8 cellular contexts compared by ENCODE assay signal in genomic region chr2:64609229-64609994, GRCh38. TPM values are rescaled to one million over a fixed set of nuclear protein-coding genes. Genes with fewer than 3 reads are reported as not detected.
DNase-seq lines count a peak whose midpoint lies in the region; ATAC-seq and TF ChIP-seq lines count a peak whose summit lies in the region.

No MANE protein-coding gene starts in this region.

- peak overlapping the region; percentile 59 for H3K4me3 Mint-ChIP-seq in Calu3 (ENCODE audit: low read depth, unreplicated experiment)

- CTCF ChIA-PET in Calu3 (lab: Charles Lee), result interaction anchor here (0.6 to 0.8 kb wide), 2 partner anchors 35 to 255 kb away, joined by 3 to 8 read pairs; no protein-coding TSS in a partner anchor

- intact Hi-C loops in Calu3 (cut with micrococcal nuclease; ENCODE audit: unreplicated experiment), result no loop called here

- peak; percentile 41 for ATAC-seq in GM21381 (IDR thresholded peaks at IDR 0.05; ENCODE audit: unreplicated experiment)

- TF ChIP-seq POLR2A in erythroblast (IDR thresholded peaks at IDR 0.05; ENCODE audit: low read length), result peak; percentile 60

- DNase-seq in Calu3, result peak; percentile 78
- DNase-seq in M059J (ENCODE audit: low read depth), result peak; percentile 29
- peak; percentile 24 to 43 for DNase-seq in activated CD8-positive, alpha-beta memory T cell treated with anti-CD3 and anti-CD28 coated beads for 4 hours (ENCODE audit: low read depth in 2 of 2)
- peak; percentile 83 to 90 for DNase-seq in erythroblast (lab: John Stamatoyannopoulos, UW)
- DNase-seq in mucosa of gallbladder (ENCODE audit: low spot score), result peak; percentile 51
- peak; percentile 34 to 78 (median 56) for DNase-seq in stimulated activated naive CD4-positive, alpha-beta T cell (lab: John Stamatoyannopoulos, UW)
- no peak for DNase-seq in putamen (ENCODE audit: low spot score)

- H3K27me3 Mint-ChIP-seq in Calu3 (ENCODE audit: unreplicated experiment), result no peaks in the 10 kb centered on the region

- peaks cover 22% of the 10 kb centered on the region for H3K36me3 Mint-ChIP-seq in Calu3 (ENCODE audit: insufficient read depth, unreplicated experiment)

- peak; percentile 23 for TF ChIP-seq CTCF in Calu3 (IDR thresholded peaks at IDR 0.05; ENCODE audit: unreplicated experiment)

- H3K4me1 Mint-ChIP-seq in Calu3 (ENCODE audit: low read depth, unreplicated experiment), result peaks cover 32% of the 10 kb centered on the region

- peaks cover 4% of the 10 kb centered on the region for H3K9me3 Mint-ChIP-seq in Calu3 (ENCODE audit: low read depth, unreplicated experiment)

- no peak overlapping the region for H3K27ac Mint-ChIP-seq in Calu3 (ENCODE audit: unreplicated experiment)

- no TSS peak for BruUV-seq in Calu3 (replicated peaks; lab: Mats Ljungman, UMichigan)

RNA-seq across cellular contexts. Expression of gene SERTAD2, which starts 44.3 kb away (rescaled TPM):
- 19.2 and 19.4 TPM in 2 replicates for total RNA-seq in Calu3 (2022)
- 10.0 and 16.9 TPM in 2 replicates for total RNA-seq in M059J (2014; rRNA removed; shearing (Covaris generic))
- total RNA-seq in mucosa of gallbladder, result 19.8 TPM
